ENCODE assay signal across 8 cellular contexts in the genomic region with DNA sequence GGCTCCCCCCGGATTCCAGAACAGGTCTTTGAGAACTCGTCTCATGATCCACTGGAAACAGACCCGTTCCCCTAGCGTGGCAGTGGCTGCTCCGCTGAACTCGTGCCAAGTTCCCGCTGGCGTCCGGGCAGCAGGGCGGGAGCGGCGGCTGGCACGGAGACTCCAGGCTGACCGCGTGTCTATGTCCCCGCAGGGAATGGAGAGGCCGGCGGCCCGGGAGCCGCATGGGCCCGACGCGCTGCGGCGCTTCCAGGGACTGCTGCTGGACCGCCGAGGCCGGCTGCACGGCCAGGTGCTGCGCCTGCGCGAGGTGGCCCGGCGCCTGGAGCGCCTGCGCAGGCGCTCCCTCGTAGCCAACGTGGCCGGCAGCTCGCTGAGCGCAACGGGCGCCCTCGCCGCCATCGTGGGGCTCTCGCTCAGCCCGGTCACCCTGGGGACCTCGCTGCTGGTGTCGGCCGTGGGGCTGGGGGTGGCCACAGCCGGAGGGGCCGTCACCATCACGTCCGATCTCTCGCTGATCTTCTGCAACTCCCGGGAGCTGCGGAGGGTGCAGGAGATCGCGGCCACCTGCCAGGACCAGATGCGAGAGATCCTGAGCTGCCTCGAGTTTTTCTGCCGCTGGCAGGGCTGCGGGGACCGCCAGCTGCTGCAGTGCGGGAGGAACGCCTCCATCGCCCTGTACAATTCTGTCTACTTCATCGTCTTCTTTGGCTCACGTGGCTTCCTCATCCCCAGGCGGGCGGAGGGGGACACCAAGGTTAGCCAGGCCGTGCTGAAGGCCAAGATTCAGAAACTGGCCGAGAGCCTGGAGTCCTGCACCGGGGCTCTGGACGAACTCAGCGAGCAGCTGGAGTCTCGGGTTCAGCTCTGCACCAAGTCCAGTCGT. TPM values are rescaled to one million over a fixed set of nuclear protein-coding genes. Genes with fewer than 3 reads are reported as not detected.
A peak's percentile ranks its signal among the peaks of the same experiment; 100 is the strongest.
DNase-seq lines count a peak whose midpoint lies in the region; ATAC-seq and TF ChIP-seq lines count a peak whose summit lies in the region.

No MANE protein-coding gene starts in this region.

- peak; percentile 80 for ATAC-seq in GM18520 (IDR thresholded peaks at IDR 0.05; ENCODE audit: unreplicated experiment)
- peak; percentile 78 for ATAC-seq in HG03025 (IDR thresholded peaks at IDR 0.05; ENCODE audit: low FRiP score, unreplicated experiment)

- DNase-seq in AG08396 (ENCODE audit: low spot score) (peak; percentile 98), NCI-H2171 (lab: John Stamatoyannopoulos, UW) (peak; percentile 39), dermis blood vessel endothelial cell (peak; percentile 87)
- peak; percentile 54 to 59 for DNase-seq in activated CD4-positive, alpha-beta T cell treated with anti-CD3 and anti-CD28 coated beads, Interleukin-2, amount 50 U/mL, for 24 hours (ENCODE audit: low read depth in 1 of 2, low spot score in 1 of 2)
- peak; percentile 74 for DNase-seq in stimulated activated CD4-positive, alpha-beta T cell treated with anti-CD3 and anti-CD28 coated beads, Interleukin-4, amount 100 ng/mL, for 24 hours

- WGBS in liver: 1% methylated on average over 80 of the region's 80 CpGs

- peaks cover 0 to 28% (median 17%) of the 10 kb centered on the region in 4 donors for H3K4me1 ChIP-seq in liver (ENCODE audit: control insufficient read depth in 4 of 4, insufficient read depth in 4 of 4, low read length in 3 of 4)

- TF ChIP-seq RAD21 in liver (IDR thresholded peaks at IDR 0.05): no peak

- no peaks in the 10 kb centered on the region for H3K27me3 ChIP-seq in liver (ENCODE audit: control insufficient read depth in 4 of 4, insufficient read depth in 4 of 4, low read length in 3 of 4)

- peak overlapping the region; percentile 89 to 90 for H3K27ac ChIP-seq in liver (ENCODE audit: low read depth in 1 of 2, low read length in 2 of 2)

- H3K9ac ChIP-seq in liver (ENCODE audit: low read depth in 1 of 2, low read length in 2 of 2): peak overlapping the region; percentile 72 to 83

- H3K4me3 ChIP-seq in liver (ENCODE audit: low read depth in 1 of 3, low read length in 3 of 3): peak overlapping the region; percentile 66 to 76 (median 71)

- TF ChIP-seq CTCF in liver (IDR thresholded peaks at IDR 0.05; ENCODE audit: low read depth, low read length, missing input control): peak; percentile 32

- no peaks in the 10 kb centered on the region for H3K36me3 ChIP-seq in liver (ENCODE audit: control insufficient read depth in 4 of 4, insufficient read depth in 3 of 4, low read depth in 1 of 4, low read length in 3 of 4)

- no peaks in the 10 kb centered on the region for H3K9me3 ChIP-seq in liver (ENCODE audit: control insufficient read depth in 4 of 4, low read length in 3 of 4)

TF ChIP-seq in liver, 16 proteins besides CTCF, POLR2A, EP300 and RAD21:
- TF ChIP-seq EGR1 (IDR thresholded peaks at IDR 0.05; ENCODE audit: low read depth in 2 of 2) (no peak), FOXA1 (IDR thresholded peaks at IDR 0.05) (peak; percentile 2), HNF4A (conservative IDR thresholded peaks at IDR 0.05) (no peak), MAX (IDR thresholded peaks at IDR 0.05) (peak; percentile 53), HNF4G (IDR thresholded peaks at IDR 0.05) (no peak), NR2F2 (IDR thresholded peaks at IDR 0.05) (peak; percentile 77), JUND (IDR thresholded peaks at IDR 0.05) (no peak), GABPA (IDR thresholded peaks at IDR 0.05 in 1 of 2, conservative IDR thresholded peaks at IDR 0.05 in 1 of 2) (no peak), REST (IDR thresholded peaks at IDR 0.05) (peak; percentile 19), YY1 (IDR thresholded peaks at IDR 0.05) (peak; percentile 56), RXRA (IDR thresholded peaks at IDR 0.05) (peak in 1 of 2 donors; percentile 17)
- TF ChIP-seq, protein P1, sequence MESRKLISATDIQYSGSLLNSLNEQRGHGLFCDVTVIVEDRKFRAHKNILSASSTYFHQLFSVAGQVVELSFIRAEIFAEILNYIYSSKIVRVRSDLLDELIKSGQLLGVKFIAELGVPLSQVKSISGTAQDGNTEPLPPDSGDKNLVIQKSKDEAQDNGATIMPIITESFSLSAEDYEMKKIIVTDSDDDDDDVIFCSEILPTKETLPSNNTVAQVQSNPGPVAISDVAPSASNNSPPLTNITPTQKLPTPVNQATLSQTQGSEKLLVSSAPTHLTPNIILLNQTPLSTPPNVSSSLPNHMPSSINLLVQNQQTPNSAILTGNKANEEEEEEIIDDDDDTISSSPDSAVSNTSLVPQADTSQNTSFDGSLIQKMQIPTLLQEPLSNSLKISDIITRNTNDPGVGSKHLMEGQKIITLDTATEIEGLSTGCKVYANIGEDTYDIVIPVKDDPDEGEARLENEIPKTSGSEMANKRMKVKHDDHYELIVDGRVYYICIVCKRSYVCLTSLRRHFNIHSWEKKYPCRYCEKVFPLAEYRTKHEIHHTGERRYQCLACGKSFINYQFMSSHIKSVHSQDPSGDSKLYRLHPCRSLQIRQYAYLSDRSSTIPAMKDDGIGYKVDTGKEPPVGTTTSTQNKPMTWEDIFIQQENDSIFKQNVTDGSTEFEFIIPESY (IDR thresholded peaks at IDR 0.05): no peak

RNA-seq across cellular contexts. Expression of gene APOLD1, which starts 1.5 kb away (rescaled TPM):
- total RNA-seq in dermis blood vessel endothelial cell: 35.6 and 63.8 TPM in 2 replicates
- 1 to 10 TPM; 2.9 to 5.1 TPM for total RNA-seq in liver
- polyA plus RNA-seq in liver: 1 to 10 TPM; 1.4 to 2.2 TPM

RNA-seq across cellular contexts. Expression of gene DDX47, which starts 26.2 kb away (rescaled TPM):
- total RNA-seq in dermis blood vessel endothelial cell: 83.0 and 87.7 TPM in 2 replicates
- total RNA-seq in liver: 10 to 100 TPM; 24.5 to 37.2 TPM
- 10 to 100 TPM; 20.2 to 27.4 TPM for polyA plus RNA-seq in liver

Comparison
In these comparisons a context has a peak if more than half of its experiments do, and no peak if none do; other contexts are left out.
1. Peak in every context shown above with its lines: DNase-seq, ATAC-seq, H3K4me3 ChIP-seq and H3K27ac ChIP-seq.
2. DNase-seq: peak in every context shown above with its lines; median percentile 98 in AG08396; 87 in dermis blood vessel endothelial cell; 74 in stimulated activated CD4-positive, alpha-beta T cell treated with anti-CD3 and anti-CD28 coated beads, Interleukin-4, amount 100 ng/mL, for 24 hours; 56 in activated CD4-positive, alpha-beta T cell treated with anti-CD3 and anti-CD28 coated beads, Interleukin-2, amount 50 U/mL, for 24 hours; 39 in NCI-H2171.